In the genomic region with DNA sequence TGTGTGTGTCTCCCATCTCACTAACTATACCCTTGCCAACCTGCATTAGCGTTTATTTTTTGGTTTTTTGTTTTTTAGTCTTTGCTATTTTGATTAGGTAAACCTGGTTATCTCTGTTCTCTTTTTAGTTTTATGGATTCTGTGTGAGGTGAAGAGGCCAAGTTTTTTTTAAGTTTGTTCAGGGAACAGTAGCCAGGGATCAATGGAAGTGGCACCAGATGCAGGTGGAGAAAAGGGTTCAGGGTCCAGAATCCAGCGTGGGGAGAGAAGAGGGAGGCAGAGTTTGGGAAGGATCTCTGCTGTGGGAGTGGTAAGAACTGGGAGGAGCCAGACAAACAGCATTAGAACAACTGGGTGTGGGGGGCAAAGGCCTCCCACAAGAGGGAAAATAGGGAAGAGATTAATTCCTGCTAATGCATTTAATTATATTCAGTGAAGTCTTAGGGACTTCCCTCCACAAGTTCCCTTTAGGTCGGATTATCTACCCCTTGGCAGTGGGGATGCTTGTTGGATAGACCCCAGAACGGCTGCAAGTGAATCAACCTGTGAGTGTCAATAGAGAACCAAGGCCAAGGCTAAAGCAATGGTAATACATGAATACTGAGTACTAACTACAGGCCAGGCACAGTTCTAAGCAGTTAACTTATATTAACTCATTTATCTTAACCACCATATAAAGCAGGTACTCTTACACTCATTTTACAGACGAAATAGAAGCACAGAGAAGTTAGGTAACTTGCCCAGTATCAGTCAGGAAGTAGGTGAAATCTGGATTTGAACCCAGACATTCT, we compare ENCODE assay signal across 8 cellular contexts. TPM values are rescaled to one million over a fixed set of nuclear protein-coding genes. Genes with fewer than 3 reads are reported as not detected.
A peak's percentile ranks its signal among the peaks of the same experiment; 100 is the strongest.
DNase-seq lines count a peak whose midpoint lies in the region; ATAC-seq and TF ChIP-seq lines count a peak whose summit lies in the region.

No MANE protein-coding gene starts in this region.

- peak overlapping the region; percentile 78 for H3K4me3 ChIP-seq in PC-9
- peak overlapping the region; percentile 58 to 72 (median 64) for H3K4me3 ChIP-seq in esophagus muscularis mucosa
- H3K4me3 ChIP-seq in psoas muscle: peak overlapping the region; percentile 78

- CTCF ChIA-PET in GM10248 (lab: Yijun Ruan, JAX) (interaction anchor here (1.0 to 2.5 kb wide), 6 partner anchors 10 to 71 kb away, joined by 3 to 31 read pairs (median 3); a partner anchor contains a TSS), PC-9 (lab: Charles Lee) (no interaction called here)

- WGBS in esophagus muscularis mucosa: 72% methylated on average over 5 of the region's 5 CpGs
- 72 to 87% (median 75%) methylated on average over 5 of the region's 5 CpGs for WGBS in psoas muscle, 3 donors

- TSS peak; percentile 72 for BruUV-seq in PC-9 (replicated peaks; lab: Mats Ljungman, UMichigan)

- H3K27ac ChIP-seq in PC-9: peak overlapping the region; percentile 49
- H3K27ac ChIP-seq in esophagus muscularis mucosa (replicated peaks in 1 of 4): peak overlapping the region in 3 of 4 donors; percentile 75 to 82 (median 77)
- H3K27ac ChIP-seq in psoas muscle: peak overlapping the region; percentile 70

- peaks cover 27% of the 10 kb centered on the region for H4K20me1 ChIP-seq in PC-9 (ENCODE audit: insufficient read depth)

- DNase-seq in GM10248 (ENCODE audit: extremely low spot score) (peak; percentile 9), PC-9 (no peak), esophagus muscularis mucosa (ENCODE audit: extremely low spot score) (no peak), psoas muscle (no peak), KBM-7 (no peak)
- no peak for DNase-seq in stimulated activated CD4-positive, alpha-beta T cell treated with anti-CD3 and anti-CD28 coated beads, Interleukin-12 subunit alpha, Interleukin-12 subunit beta, amount 100 ng/mL, for 4 hours

- POLR2A ChIA-PET in GM10248 (lab: Yijun Ruan, JAX): no interaction called here
- POLR2A ChIA-PET in PC-9 (lab: Charles Lee; ENCODE audit: unreplicated experiment): no interaction called here

- intact Hi-C loops in PC-9 (cut with micrococcal nuclease; ENCODE audit: unreplicated experiment): no loop called here
- intact Hi-C loops in esophagus muscularis mucosa (cut with DNase I): no loop called here
- intact Hi-C loops in psoas muscle (cut with DNase I): loop anchor here (5.0 kb wide), 1 partner anchor 72 kb away; a partner anchor contains a TSS

- peaks cover 44% of the 10 kb centered on the region for H3F3A ChIP-seq in PC-9 (ENCODE audit: insufficient read depth, low read depth)

- H3K9me2 ChIP-seq in PC-9 (ENCODE audit: insufficient read depth): no peaks in the 10 kb centered on the region

- H3K9me3 ChIP-seq in PC-9 (ENCODE audit: insufficient read depth, low read depth) (no peaks in the 10 kb centered on the region), esophagus muscularis mucosa (no peaks in the 10 kb centered on the region), psoas muscle (no peaks in the 10 kb centered on the region)

- peak overlapping the region; percentile 97 for H2AFZ ChIP-seq in PC-9

- in situ Hi-C loops in KBM-7 (cut with MboI; ENCODE audit: low pct_unique_long_range_greater_than_20kb, low sequenced_read_pairs): no loop called here

- no peak for TF ChIP-seq POLR2A in esophagus muscularis mucosa (IDR thresholded peaks at IDR 0.05; ENCODE audit: low read depth)

- H3K4me1 ChIP-seq in PC-9 (replicated peaks; ENCODE audit: insufficient read depth) (peaks cover 42% of the 10 kb centered on the region), esophagus muscularis mucosa (peaks cover 25 to 49% (median 47%) of the 10 kb centered on the region in 4 donors), psoas muscle (peaks cover 11% of the 10 kb centered on the region)

- peaks cover 54% of the 10 kb centered on the region for H3K79me2 ChIP-seq in PC-9 (ENCODE audit: low read depth)

- no peaks in the 10 kb centered on the region for H3K27me3 ChIP-seq in PC-9 (ENCODE audit: insufficient read depth, low read depth)
- no peaks in the 10 kb centered on the region for H3K27me3 ChIP-seq in esophagus muscularis mucosa
- H3K27me3 ChIP-seq in psoas muscle (ENCODE audit: insufficient read depth in 3 of 3, low read length in 2 of 3): peaks cover 0 to 4% (median 0%) of the 10 kb centered on the region in 3 donors

- TF ChIP-seq EP300 in esophagus muscularis mucosa (IDR thresholded peaks at IDR 0.05): no peak

- no peaks in the 10 kb centered on the region for H3K36me3 ChIP-seq in PC-9 (ENCODE audit: low read depth)
- no peaks in the 10 kb centered on the region for H3K36me3 ChIP-seq in esophagus muscularis mucosa
- no peaks in the 10 kb centered on the region for H3K36me3 ChIP-seq in psoas muscle (ENCODE audit: insufficient read depth in 1 of 2, low read depth in 1 of 2)

- peak overlapping the region; percentile 95 for H3K4me2 ChIP-seq in PC-9

- no peak for TF ChIP-seq CTCF in GM10248 (IDR thresholded peaks at IDR 0.05; ENCODE audit: control extremely low read depth, extremely low read depth, low read depth, missing control alignments)
- TF ChIP-seq CTCF in PC-9 (conservative IDR thresholded peaks at IDR 0.05): no peak
- no peak for TF ChIP-seq CTCF in esophagus muscularis mucosa (IDR thresholded peaks at IDR 0.05)
- TF ChIP-seq CTCF in psoas muscle (IDR thresholded peaks at IDR 0.05): no peak

- no peak for ATAC-seq in psoas muscle
- no peak for ATAC-seq in GM18502 (IDR thresholded peaks at IDR 0.05; ENCODE audit: poor library complexity, unreplicated experiment)
- no peak for ATAC-seq in GM21737 (IDR thresholded peaks at IDR 0.05; ENCODE audit: unreplicated experiment)

RNA-seq across cellular contexts. Expression of a gene that starts 0.6 kb away (rescaled TPM):
- 0.52 and 0.63 TPM in 2 replicates for total RNA-seq in PC-9 (2021)
- total RNA-seq in esophagus muscularis mucosa: under 1 TPM in 1 of 4 donors, not detected in 3; 0.33 TPM
- not detected for total RNA-seq in psoas muscle
- under 1 TPM in 2 of 3 donors, not detected in 1; 0.07 to 0.16 TPM for polyA plus RNA-seq in psoas muscle

RNA-seq across cellular contexts. Expression of a gene that starts 0.8 kb away (rescaled TPM):
- total RNA-seq in PC-9 (2021) (66.7 and 78.6 TPM in 2 replicates), esophagus muscularis mucosa (10 to 100 TPM; 23.7 to 38.8 (median 33.2) TPM), psoas muscle (10 to 100 TPM in 1 of 4 donors, 1 to 10 TPM in 3; 7.3 to 13.1 (median 8.7) TPM)
- 10 to 100 TPM in 1 of 3 donors, 1 to 10 TPM in 2; 4.2 to 13.9 (median 5.6) TPM for polyA plus RNA-seq in psoas muscle

RNA-seq across cellular contexts. Expression of a gene that starts 37.1 kb away (rescaled TPM):
- total RNA-seq in PC-9 (2021): 38.8 and 52.0 TPM in 2 replicates
- 10 to 100 TPM; 33.1 to 43.1 (median 39.1) TPM for total RNA-seq in esophagus muscularis mucosa
- 10 to 100 TPM; 35.0 to 56.2 (median 46.9) TPM for total RNA-seq in psoas muscle
- polyA plus RNA-seq in psoas muscle: 10 to 100 TPM; 26.0 to 46.8 (median 42.9) TPM

RNA-seq across cellular contexts. Expression of a gene that starts 49.0 kb away (rescaled TPM):
- total RNA-seq in PC-9 (2021) (9.3 and 10.2 TPM in 2 replicates), esophagus muscularis mucosa (10 to 100 TPM; 19.9 to 59.0 (median 39.3) TPM), psoas muscle (100 to 1,000 TPM in 2 of 4 donors, 10 to 100 TPM in 2; 38.7 to 175 (median 105) TPM)
- polyA plus RNA-seq in psoas muscle: 10 to 100 TPM; 35.5 to 86.8 (median 61.4) TPM

Comparison
In these comparisons a context has a peak if more than half of its experiments do, and no peak if none do; other contexts are left out.
1. intact Hi-C loops: an anchor here in psoas muscle (5.0 kb wide); none called in PC-9 and esophagus muscularis mucosa.